ENCODE assay signal across 20 cellular contexts in the genomic region with DNA sequence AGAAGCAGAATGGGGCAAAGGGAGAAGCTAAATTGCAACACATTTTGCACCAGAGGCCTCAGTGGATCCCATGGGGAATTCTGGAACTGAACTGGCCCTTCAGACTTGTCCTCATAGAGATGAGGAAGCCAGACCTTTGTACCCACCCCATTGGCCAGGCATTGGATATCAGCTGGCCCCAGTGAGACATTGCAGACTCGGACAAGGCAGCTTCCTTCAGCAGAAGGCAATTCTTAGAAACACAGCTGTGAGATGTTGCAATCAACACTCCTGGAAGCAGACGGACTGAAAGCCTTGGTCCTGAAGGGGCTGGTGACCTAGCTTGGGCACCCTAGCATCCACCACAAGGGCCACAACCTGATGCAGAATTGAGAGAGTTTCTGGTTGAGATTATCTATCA.
DNase-seq lines count a peak whose midpoint lies in the region; ATAC-seq, FAIRE-seq and TF ChIP-seq lines count a peak whose summit lies in the region.
"Had no signal": no experiment of that assay in that cellular context is flagged by ENCODE, and none has a peak within 500 bp of the region (broad histone marks: within the 10 kb centered on the region; RNA-seq: fewer than 3 reads in every experiment).

No MANE protein-coding gene starts in this region.

- POLR2A ChIA-PET in HepG2 (lab: Yijun Ruan, JAX) = no interaction called here

- no peaks in the 10 kb centered on the region for H3K9me3 ChIP-seq in HepG2 (ENCODE audit: low read length)
- no peaks in the 10 kb centered on the region for H3K9me3 ChIP-seq in right lobe of liver
- H3K9me3 ChIP-seq: SJSA1 had no signal

- H3K27me3 ChIP-seq in HepG2 (ENCODE audit: control insufficient read depth in 1 of 2, insufficient read depth in 2 of 2, low read length in 2 of 2) (no peaks in the 10 kb centered on the region), right lobe of liver (no peaks in the 10 kb centered on the region)
- H3K27me3 ChIP-seq: SJSA1 had no signal

- TF ChIP-seq EP300 in HepG2 (IDR thresholded peaks at IDR 0.05; ENCODE audit: low read depth in 2 of 2, low read length in 2 of 2) (no peak), HepG2 (CRISPR knock-in tag; IDR thresholded peaks at IDR 0.05; ENCODE audit: borderline replicate concordance) (no peak)

- no peaks in the 10 kb centered on the region for H4K20me1 ChIP-seq in HepG2 (ENCODE audit: insufficient read depth, low read length)

- no peak overlapping the region for H3K27ac ChIP-seq in HepG2 (ENCODE audit: extremely low read length, insufficient read depth, low read length)
- no peak overlapping the region for H3K27ac ChIP-seq in right lobe of liver
- H3K27ac ChIP-seq: coronary artery had no signal

- TF ChIP-seq CTCF in HepG2 (CRISPR knock-in tag; IDR thresholded peaks at IDR 0.05) = no peak
- no peak for TF ChIP-seq CTCF in right lobe of liver (IDR thresholded peaks at IDR 0.05)
- TF ChIP-seq CTCF in choroid plexus epithelial cell (conservative IDR thresholded peaks at IDR 0.05; ENCODE audit: low read depth, low read length) = no peak

- H3K36me3 ChIP-seq in HepG2 (replicated peaks in 1 of 2; ENCODE audit: control insufficient read depth in 1 of 2, insufficient read depth in 2 of 2, low read length in 2 of 2) = no peaks in the 10 kb centered on the region
- H3K36me3 ChIP-seq in right lobe of liver = no peaks in the 10 kb centered on the region
- H3K36me3 ChIP-seq: SJSA1 had no signal

- intact Hi-C loops in HepG2 (cut with micrococcal nuclease; ENCODE audit: unreplicated experiment) = no loop called here
- intact Hi-C loops in right lobe of liver (cut with DNase I) = no loop called here

- CTCF ChIA-PET in HepG2 (lab: Yijun Ruan, JAX; ENCODE audit: low intra/inter-chr PET ratio, low total read pairs) = no interaction called here

- TF ChIP-seq RAD21 in HepG2 (CRISPR knock-in tag; IDR thresholded peaks at IDR 0.05) = no peak

- H2AFZ ChIP-seq in HepG2 (ENCODE audit: low read length) = no peak overlapping the region

- H3K4me3 ChIP-seq in HepG2 (replicated peaks in 1 of 3; ENCODE audit: insufficient read depth in 1 of 3, low read depth in 2 of 3, low read length in 3 of 3) (no peak overlapping the region), right lobe of liver (no peak overlapping the region), choroid plexus epithelial cell (ENCODE audit: low read depth, low read length) (no peak overlapping the region)
- H3K4me3 ChIP-seq: coronary artery, SJSA1 had no signal

- no peak overlapping the region for H3K4me2 ChIP-seq in HepG2 (ENCODE audit: low read depth, low read length)

- TF ChIP-seq POLR2A in HepG2 (IDR thresholded peaks at IDR 0.05; ENCODE audit: insufficient read depth in 1 of 2, low read depth in 2 of 2, low read length in 2 of 2) = no peak
- TF ChIP-seq POLR2A in right lobe of liver (IDR thresholded peaks at IDR 0.05) = no peak

- H3K4me1 ChIP-seq in HepG2 (ENCODE audit: insufficient read depth, low read length) (peaks cover 31% of the 10 kb centered on the region), right lobe of liver (peaks cover 0 to 10% (median 0%) of the 10 kb centered on the region in 4 donors)

- no peak overlapping the region for H3K9ac ChIP-seq in HepG2 (ENCODE audit: insufficient read depth, low read depth, low read length)

- DNase-seq in HepG2 (ENCODE audit: low spot score) (no peak), right lobe of liver (no peak), choroid plexus epithelial cell (ENCODE audit: low read depth) (peak; percentile 72), islet precursor cell (peak; percentile 50), NCI-H774 (lab: John Stamatoyannopoulos, UW) (no peak), SHP77 (lab: John Stamatoyannopoulos, UW) (no peak), AG20443 (ENCODE audit: low spot score) (no peak)
- DNase-seq: activated CD4-positive, alpha-beta T cell treated with anti-CD3 and anti-CD28 coated beads for 4 hours; DMS79 treated with DMSO at 0.1 percent for 48 hours; glutamatergic neuron; immature natural killer cell; mesendoderm; NCI-H1930; NCI-H446; nephron progenitor cell had no signal

- no TSS peak for BruUV-seq in HepG2 (replicated peaks; lab: Mats Ljungman, UMichigan)

- FAIRE-seq in HepG2 (lab: Jason Lieb, UNC) = no peak
- FAIRE-seq: endothelial cell of umbilical vein, H54 had no signal

- WGBS in HepG2 (ENCODE audit: low lambda C conversion rate) = 0% methylated on average over 1 of the region's 2 CpGs
- WGBS in right lobe of liver (ENCODE audit: insufficient coverage, low coverage, low lambda C conversion rate, missing lambda C conversion rate) = no CpG with 5 or more reads among the region's 2 CpGs

- H3K79me2 ChIP-seq in HepG2 (ENCODE audit: insufficient read depth, low read length) = no peaks in the 10 kb centered on the region

- in situ Hi-C loops in HepG2 (cut with HindIII; ENCODE audit: extremely low pct_ligation_motif_present, low pct_unique_long_range_greater_than_20kb) = no loop called here

- ATAC-seq in HepG2 (no peak), right lobe of liver (no peak), HG03521 (IDR thresholded peaks at IDR 0.05; ENCODE audit: unreplicated experiment) (no peak)

TF ChIP-seq in HepG2, 621 proteins besides CTCF, POLR2A, EP300 and RAD21:
- no peak for TF ChIP-seq REL (CRISPR knock-in tag; conservative IDR thresholded peaks at IDR 0.05)
- peak; percentile 39; the same call in 1 of the 2 replicates for TF ChIP-seq CEBPB (IDR thresholded peaks at IDR 0.05; ENCODE audit: borderline replicate concordance, low read depth, low read length)
TF ChIP-seq in HepG2: peak in this region for 1.

Comparison
In these comparisons a context has a peak if more than half of its experiments do, and no peak if none do; other contexts are left out.
1. DNase-seq: peak in choroid plexus epithelial cell (single experiment) and islet precursor cell (single experiment); none in HepG2 (single experiment), right lobe of liver (0 of 3), NCI-H774 (single experiment), SHP77 (0 of 2) and AG20443 (single experiment).